ENCODE assay signal across 29 cellular contexts in the genomic region with DNA sequence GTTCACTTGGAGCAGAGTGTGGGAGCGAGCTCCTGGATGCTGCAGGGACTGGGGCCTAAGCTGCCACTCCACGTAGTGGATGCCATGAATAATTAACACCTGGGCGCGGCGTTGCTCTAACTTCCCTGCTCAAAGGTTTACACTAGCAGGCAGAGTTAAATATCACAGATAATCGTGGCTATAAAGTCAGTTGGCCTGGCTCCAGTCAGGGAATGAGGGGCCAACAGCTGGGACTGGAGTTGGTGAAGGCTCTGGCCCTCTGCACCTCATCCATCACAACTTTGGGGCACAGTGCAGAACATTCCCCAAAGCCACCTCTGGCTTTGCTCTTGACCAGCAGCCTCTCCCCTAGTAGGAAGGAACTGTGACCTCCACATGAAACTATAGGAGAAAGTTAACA. TPM values are rescaled to one million over a fixed set of nuclear protein-coding genes. Genes with fewer than 3 reads are reported as not detected.
DNase-seq lines count a peak whose midpoint lies in the region; ATAC-seq and TF ChIP-seq lines count a peak whose summit lies in the region.
"Had no signal": no experiment of that assay in that cellular context is flagged by ENCODE, and none has a peak within 500 bp of the region (broad histone marks: within the 10 kb centered on the region; RNA-seq: fewer than 3 reads in every experiment).

No MANE protein-coding gene starts in this region.

- no peak for TF ChIP-seq POLR2A in esophagus squamous epithelium (IDR thresholded peaks at IDR 0.05)

- H3K4me2 ChIP-seq in Loucy (ENCODE audit: low read depth, low read length, poor library complexity, severe bottlenecking): peak overlapping the region; percentile 98

- 56 to 60% methylated on average over 4 to 6 of the region's 6 CpGs for WGBS in esophagus squamous epithelium, 2 donors
- 69 to 82% (median 80%) methylated on average over 6 of the region's 6 CpGs for WGBS in psoas muscle, 3 donors

- TF ChIP-seq CTCF in Loucy (conservative IDR thresholded peaks at IDR 0.05; ENCODE audit: low read length) (no peak), esophagus squamous epithelium (IDR thresholded peaks at IDR 0.05) (no peak), psoas muscle (IDR thresholded peaks at IDR 0.05) (no peak), A673 (conservative IDR thresholded peaks at IDR 0.05; ENCODE audit: low read depth, low read length) (no peak)

- H3K4me1 ChIP-seq in Loucy (ENCODE audit: insufficient read depth, low read length, poor library complexity, severe bottlenecking) (peaks cover 89% of the 10 kb centered on the region), esophagus squamous epithelium (peaks cover 13 to 96% (median 63%) of the 10 kb centered on the region in 3 donors), psoas muscle (no peaks in the 10 kb centered on the region), A673 (ENCODE audit: insufficient read depth, low read length, poor library complexity, severe bottlenecking) (peaks cover 74% of the 10 kb centered on the region)

- H3K4me3 ChIP-seq in Loucy (ENCODE audit: low read length, poor library complexity, severe bottlenecking) (peak overlapping the region; percentile 89), esophagus squamous epithelium (peak overlapping the region in 1 of 4 donors; percentile 83), psoas muscle (no peak overlapping the region), A673 (ENCODE audit: low read depth, low read length, poor library complexity, severe bottlenecking) (no peak overlapping the region)
- H3K4me3 ChIP-seq: lung had no signal

- H3K36me3 ChIP-seq in Loucy (ENCODE audit: insufficient read depth, low read length): peaks cover 87% of the 10 kb centered on the region
- no peaks in the 10 kb centered on the region for H3K36me3 ChIP-seq in esophagus squamous epithelium
- H3K36me3 ChIP-seq in psoas muscle (ENCODE audit: insufficient read depth in 1 of 2, low read depth in 1 of 2): no peaks in the 10 kb centered on the region
- H3K36me3 ChIP-seq in A673 (ENCODE audit: insufficient read depth, low read length, poor library complexity, severe bottlenecking): no peaks in the 10 kb centered on the region

- H3K27ac ChIP-seq in esophagus squamous epithelium (peak overlapping the region; percentile 88 to 93 (median 92)), psoas muscle (peak overlapping the region; percentile 18), A673 (ENCODE audit: low read depth, low read length, poor library complexity, severe bottlenecking) (no peak overlapping the region)

- peak overlapping the region; percentile 95 for H3K9ac ChIP-seq in Loucy (ENCODE audit: low read depth, low read length, poor library complexity, severe bottlenecking)

- H3K27me3 ChIP-seq in Loucy (ENCODE audit: insufficient read depth, low read length, poor library complexity, severe bottlenecking) (no peaks in the 10 kb centered on the region), esophagus squamous epithelium (peaks cover 0 to 99% (median 3%) of the 10 kb centered on the region in 4 donors), psoas muscle (ENCODE audit: insufficient read depth in 3 of 3, low read length in 2 of 3) (peaks cover under 1 to 59% (median 16%) of the 10 kb centered on the region in 3 donors), A673 (replicated peaks; ENCODE audit: insufficient read depth, low read depth, low read length, poor library complexity) (no peaks in the 10 kb centered on the region)

- peaks cover 100% of the 10 kb centered on the region for H3K79me2 ChIP-seq in Loucy (ENCODE audit: insufficient read depth, low read length)

- CTCF ChIA-PET in A673 (lab: Charles Lee): interaction anchor here (0.6 kb wide), 1 partner anchor 216 kb away, joined by 3 read pairs; no protein-coding TSS in a partner anchor

- H4K20me1 ChIP-seq in Loucy (ENCODE audit: insufficient read depth, low read length, poor library complexity, severe bottlenecking): peaks cover 80% of the 10 kb centered on the region

- DNase-seq in COLO668 (lab: John Stamatoyannopoulos, UW; ENCODE audit: unreplicated experiment): peak; percentile 56
- no peak for DNase-seq in esophagus squamous epithelium (lab: John Stamatoyannopoulos, UW)
- DNase-seq in psoas muscle: no peak
- no peak for DNase-seq in GF-D8 (lab: John Stamatoyannopoulos, UW)
- DNase-seq in DMS53 (lab: John Stamatoyannopoulos, UW): no peak
- no peak for DNase-seq in A673 (ENCODE audit: low spot score)
- DNase-seq: activated CD4-positive, CD25-positive, alpha-beta regulatory T cell treated with anti-CD3 and anti-CD28 coated beads, Interleukin-2, amount 50 U/mL, for 72 hours; activated CD8-positive, alpha-beta T cell treated with anti-CD3 and anti-CD28 coated beads, Interleukin-2, amount 10 ng/mL, durations not matched to agents 7 days and 5 days; activated naive CD4-positive, alpha-beta T cell treated with anti-CD3 and anti-CD28 coated beads, Interleukin-2, amount 10 ng/mL, durations not matched to agents 7 days and 5 days; activated T-cell treated with anti-CD3 and anti-CD28 coated beads, Interleukin-2, amount 50 U/mL, for 48 hours; amygdala; C1 segment of cervical spinal cord; caudate nucleus; foreskin melanocyte; H9; hypothalamus; KBM-7; naive B cell; NCI-H2171; NCI-H524 treated with DMSO at 0.1 percent for 48 hours; Right ventricle myocardium superior; stimulated activated CD8-positive, alpha-beta memory T cell treated with anti-CD3 and anti-CD28 coated beads, Interleukin-4, amount 100 ng/mL, for 48 hours had no signal

- POLR2A ChIA-PET in A673 (lab: Charles Lee; ENCODE audit: low non-redundant PET): no interaction called here

- BruUV-seq in A673 (replicated peaks; lab: Mats Ljungman, UMichigan): no TSS peak

- peaks cover 11% of the 10 kb centered on the region for H3F3A ChIP-seq in Loucy (ENCODE audit: low read depth)

- no peaks in the 10 kb centered on the region for H3K9me2 ChIP-seq in Loucy (replicated peaks; ENCODE audit: low read depth, low read length)

- intact Hi-C loops in esophagus squamous epithelium (cut with DNase I): no loop called here
- intact Hi-C loops in psoas muscle (cut with DNase I): no loop called here
- intact Hi-C loops in A673 (cut with micrococcal nuclease; ENCODE audit: unreplicated experiment): no loop called here

- no peaks in the 10 kb centered on the region for H3K9me3 ChIP-seq in Loucy (ENCODE audit: insufficient read depth, low read depth, low read length)
- no peaks in the 10 kb centered on the region for H3K9me3 ChIP-seq in esophagus squamous epithelium
- H3K9me3 ChIP-seq in psoas muscle: no peaks in the 10 kb centered on the region
- no peaks in the 10 kb centered on the region for H3K9me3 ChIP-seq in A673 (ENCODE audit: low read depth, low read length, poor library complexity, severe bottlenecking)

- no peak for ATAC-seq in psoas muscle
- no peak for ATAC-seq in HG02973 (IDR thresholded peaks at IDR 0.05; ENCODE audit: unreplicated experiment)
- ATAC-seq: activated CD8-positive, alpha-beta T cell treated with anti-CD3 and anti-CD28 coated beads, Interleukin-2, amount 10 ng/mL, durations not matched to agents 7 days and 5 days had no signal

- no peak overlapping the region for H2AFZ ChIP-seq in Loucy (ENCODE audit: low read length)

RNA-seq across cellular contexts. Expression of gene HOXB4, which starts 10.9 kb away (rescaled TPM):
- total RNA-seq in esophagus squamous epithelium (1 to 10 TPM in 3 of 4 donors, under 1 TPM in 1; 0.27 to 2.9 (median 1.8) TPM), psoas muscle (1 to 10 TPM in 2 of 4 donors, under 1 TPM in 2; 0.80 to 4.0 (median 1.3) TPM), A673 (2021) (9.7 and 11.9 TPM in 2 replicates)
- polyA plus RNA-seq in psoas muscle: under 1 TPM; 0.38 to 0.89 (median 0.55) TPM
- total RNA-seq: H9 had no signal

RNA-seq across cellular contexts. Expression of gene HOXB2, which starts 22.3 kb away (rescaled TPM):
- total RNA-seq in esophagus squamous epithelium (10 to 100 TPM in 3 of 4 donors, 1 to 10 TPM in 1; 9.2 to 24.2 (median 17.1) TPM), psoas muscle (10 to 100 TPM in 1 of 4 donors, 1 to 10 TPM in 3; 3.1 to 12.9 (median 6.5) TPM), A673 (2021) (34.5 and 37.8 TPM in 2 replicates)
- polyA plus RNA-seq in psoas muscle: 1 to 10 TPM; 4.6 to 5.0 (median 5.0) TPM
- total RNA-seq: H9 had no signal

RNA-seq across cellular contexts. Expression of gene HOXB3, which starts 22.8 kb away (rescaled TPM):
- total RNA-seq in esophagus squamous epithelium: 10 to 100 TPM in 1 of 4 donors, 1 to 10 TPM in 3; 2.5 to 11.1 (median 5.8) TPM
- total RNA-seq in psoas muscle: 1 to 10 TPM; 1.5 to 8.8 (median 1.9) TPM
- polyA plus RNA-seq in psoas muscle: 1 to 10 TPM in 2 of 3 donors, under 1 TPM in 1; 0.96 to 1.5 (median 1.4) TPM
- 40.7 and 46.1 TPM in 2 replicates for total RNA-seq in A673 (2021)
- total RNA-seq: H9 had no signal

RNA-seq across cellular contexts. Expression of gene HOXB5, which starts 26.4 kb away (rescaled TPM):
- total RNA-seq in esophagus squamous epithelium (not detected), psoas muscle (under 1 TPM in 3 of 4 donors, not detected in 1; 0.17 to 0.71 (median 0.24) TPM), A673 (2021) (5.9 and 6.4 TPM in 2 replicates)
- polyA plus RNA-seq in psoas muscle: under 1 TPM; 0.03 to 0.30 (median 0.17) TPM
- total RNA-seq: activated CD8-positive, alpha-beta T cell treated with anti-CD3 and anti-CD28 coated beads, Interleukin-2, amount 10 ng/mL, durations not matched to agents 7 days and 5 days; G401; H9; osteoblast had no signal

RNA-seq across cellular contexts. Expression of gene HOXB1, which starts 36.4 kb away (rescaled TPM):
- total RNA-seq in esophagus squamous epithelium: under 1 TPM in 1 of 4 donors, not detected in 3; 0.19 TPM
- total RNA-seq in psoas muscle: not detected
- polyA plus RNA-seq in psoas muscle: not detected
- total RNA-seq in A673 (2021): not detected in 2 replicates
- total RNA-seq: activated CD8-positive, alpha-beta T cell treated with anti-CD3 and anti-CD28 coated beads, Interleukin-2, amount 10 ng/mL, durations not matched to agents 7 days and 5 days; dermis blood vessel endothelial cell; G401; H9; lung; osteoblast; Right ventricle myocardium superior; subcutaneous adipose tissue had no signal
- polyA plus RNA-seq: lung had no signal
